ENCODE assay signal across 1 cellular context in genomic region chrX:154547245-154548027, GRCh38.
TF ChIP-seq lines count a peak whose summit lies in the region.

Gene IKBKG (plus strand): TSS chrX:154547620. CDS start chrX:154552003, 4,383 bp downstream.

TF ChIP-seq in HepG2, 621 proteins besides CTCF, POLR2A, EP300 and RAD21 (continued from another document and continues in another):
- TF ChIP-seq, protein P1, sequence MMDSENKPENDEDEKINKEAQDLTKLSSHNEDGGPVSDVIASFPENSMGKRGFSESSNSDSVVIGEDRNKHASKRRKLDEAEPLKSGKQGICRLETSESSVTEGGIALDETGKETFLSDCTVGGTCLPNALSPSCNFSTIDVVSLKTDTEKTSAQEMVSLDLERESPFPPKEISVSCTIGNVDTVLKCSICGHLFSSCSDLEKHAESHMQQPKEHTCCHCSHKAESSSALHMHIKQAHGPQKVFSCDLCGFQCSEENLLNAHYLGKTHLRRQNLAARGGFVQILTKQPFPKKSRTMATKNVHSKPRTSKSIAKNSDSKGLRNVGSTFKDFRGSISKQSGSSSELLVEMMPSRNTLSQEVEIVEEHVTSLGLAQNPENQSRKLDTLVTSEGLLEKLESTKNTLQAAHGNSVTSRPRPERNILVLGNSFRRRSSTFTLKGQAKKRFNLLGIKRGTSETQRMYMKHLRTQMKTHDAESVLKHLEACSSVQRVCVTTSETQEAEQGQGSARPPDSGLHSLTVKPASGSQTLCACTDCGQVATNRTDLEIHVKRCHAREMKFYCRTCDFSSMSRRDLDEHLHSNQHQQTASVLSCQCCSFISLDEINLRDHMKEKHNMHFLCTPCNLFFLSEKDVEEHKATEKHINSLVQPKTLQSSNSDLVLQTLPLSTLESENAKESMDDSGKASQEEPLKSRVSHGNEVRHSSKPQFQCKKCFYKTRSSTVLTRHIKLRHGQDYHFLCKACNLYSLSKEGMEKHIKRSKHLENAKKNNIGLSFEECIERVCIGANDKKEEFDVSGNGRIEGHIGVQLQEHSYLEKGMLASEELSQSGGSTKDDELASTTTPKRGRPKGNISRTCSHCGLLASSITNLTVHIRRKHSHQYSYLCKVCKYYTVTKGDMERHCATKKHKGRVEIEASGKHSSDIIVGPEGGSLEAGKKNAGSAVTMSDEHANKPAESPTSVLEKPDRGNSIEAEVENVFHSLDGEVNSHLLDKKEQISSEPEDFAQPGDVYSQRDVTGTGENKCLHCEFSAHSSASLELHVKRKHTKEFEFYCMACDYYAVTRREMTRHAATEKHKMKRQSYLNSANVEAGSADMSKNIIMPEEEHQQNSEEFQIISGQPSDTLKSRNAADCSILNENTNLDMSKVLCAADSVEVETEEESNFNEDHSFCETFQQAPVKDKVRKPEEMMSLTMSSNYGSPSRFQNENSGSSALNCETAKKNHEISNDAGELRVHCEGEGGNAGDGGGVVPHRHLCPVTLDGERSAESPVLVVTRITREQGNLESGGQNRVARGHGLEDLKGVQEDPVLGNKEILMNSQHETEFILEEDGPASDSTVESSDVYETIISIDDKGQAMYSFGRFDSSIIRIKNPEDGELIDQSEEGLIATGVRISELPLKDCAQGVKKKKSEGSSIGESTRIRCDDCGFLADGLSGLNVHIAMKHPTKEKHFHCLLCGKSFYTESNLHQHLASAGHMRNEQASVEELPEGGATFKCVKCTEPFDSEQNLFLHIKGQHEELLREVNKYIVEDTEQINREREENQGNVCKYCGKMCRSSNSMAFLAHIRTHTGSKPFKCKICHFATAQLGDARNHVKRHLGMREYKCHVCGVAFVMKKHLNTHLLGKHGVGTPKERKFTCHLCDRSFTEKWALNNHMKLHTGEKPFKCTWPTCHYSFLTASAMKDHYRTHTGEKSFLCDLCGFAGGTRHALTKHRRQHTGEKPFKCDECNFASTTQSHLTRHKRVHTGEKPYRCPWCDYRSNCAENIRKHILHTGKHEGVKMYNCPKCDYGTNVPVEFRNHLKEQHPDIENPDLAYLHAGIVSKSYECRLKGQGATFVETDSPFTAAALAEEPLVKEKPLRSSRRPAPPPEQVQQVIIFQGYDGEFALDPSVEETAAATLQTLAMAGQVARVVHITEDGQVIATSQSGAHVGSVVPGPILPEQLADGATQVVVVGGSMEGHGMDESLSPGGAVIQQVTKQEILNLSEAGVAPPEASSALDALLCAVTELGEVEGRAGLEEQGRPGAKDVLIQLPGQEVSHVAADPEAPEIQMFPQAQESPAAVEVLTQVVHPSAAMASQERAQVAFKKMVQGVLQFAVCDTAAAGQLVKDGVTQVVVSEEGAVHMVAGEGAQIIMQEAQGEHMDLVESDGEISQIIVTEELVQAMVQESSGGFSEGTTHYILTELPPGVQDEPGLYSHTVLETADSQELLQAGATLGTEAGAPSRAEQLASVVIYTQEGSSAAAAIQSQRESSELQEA (CRISPR knock-in tag; IDR thresholded peaks at IDR 0.05; ENCODE audit: not compliant biosample characterization): peak; percentile 36
- TF ChIP-seq NONO (IDR thresholded peaks at IDR 0.05): no peak
- TF ChIP-seq NONO (CRISPR knock-in tag; conservative IDR thresholded peaks at IDR 0.05): no peak
- no peak for TF ChIP-seq ZNF558 (CRISPR knock-in tag; IDR thresholded peaks at IDR 0.05; ENCODE audit: borderline replicate concordance)
- no peak for TF ChIP-seq ZNF850 (CRISPR knock-in tag; conservative IDR thresholded peaks at IDR 0.05)
- peak; percentile 66 for TF ChIP-seq NFYB (CRISPR knock-in tag; IDR thresholded peaks at IDR 0.05)
- no peak for TF ChIP-seq RARG (CRISPR knock-in tag; IDR thresholded peaks at IDR 0.05; ENCODE audit: low read depth)
- no peak for TF ChIP-seq ZNF382 (CRISPR knock-in tag; IDR thresholded peaks at IDR 0.05; ENCODE audit: borderline replicate concordance)
- TF ChIP-seq ZNF253 (CRISPR knock-in tag; IDR thresholded peaks at IDR 0.05; ENCODE audit: borderline replicate concordance): no peak
- no peak for TF ChIP-seq ATAD3A (CRISPR knock-in tag; IDR thresholded peaks at IDR 0.05)
- no peak for TF ChIP-seq REST (IDR thresholded peaks at IDR 0.05; ENCODE audit: borderline replicate concordance in 1 of 2, low read depth in 1 of 2, low read length in 2 of 2)
- TF ChIP-seq, protein P2, sequence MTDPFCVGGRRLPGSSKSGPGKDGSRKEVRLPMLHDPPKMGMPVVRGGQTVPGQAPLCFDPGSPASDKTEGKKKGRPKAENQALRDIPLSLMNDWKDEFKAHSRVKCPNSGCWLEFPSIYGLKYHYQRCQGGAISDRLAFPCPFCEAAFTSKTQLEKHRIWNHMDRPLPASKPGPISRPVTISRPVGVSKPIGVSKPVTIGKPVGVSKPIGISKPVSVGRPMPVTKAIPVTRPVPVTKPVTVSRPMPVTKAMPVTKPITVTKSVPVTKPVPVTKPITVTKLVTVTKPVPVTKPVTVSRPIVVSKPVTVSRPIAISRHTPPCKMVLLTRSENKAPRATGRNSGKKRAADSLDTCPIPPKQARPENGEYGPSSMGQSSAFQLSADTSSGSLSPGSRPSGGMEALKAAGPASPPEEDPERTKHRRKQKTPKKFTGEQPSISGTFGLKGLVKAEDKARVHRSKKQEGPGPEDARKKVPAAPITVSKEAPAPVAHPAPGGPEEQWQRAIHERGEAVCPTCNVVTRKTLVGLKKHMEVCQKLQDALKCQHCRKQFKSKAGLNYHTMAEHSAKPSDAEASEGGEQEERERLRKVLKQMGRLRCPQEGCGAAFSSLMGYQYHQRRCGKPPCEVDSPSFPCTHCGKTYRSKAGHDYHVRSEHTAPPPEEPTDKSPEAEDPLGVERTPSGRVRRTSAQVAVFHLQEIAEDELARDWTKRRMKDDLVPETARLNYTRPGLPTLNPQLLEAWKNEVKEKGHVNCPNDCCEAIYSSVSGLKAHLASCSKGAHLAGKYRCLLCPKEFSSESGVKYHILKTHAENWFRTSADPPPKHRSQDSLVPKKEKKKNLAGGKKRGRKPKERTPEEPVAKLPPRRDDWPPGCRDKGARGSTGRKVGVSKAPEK (CRISPR knock-in tag; IDR thresholded peaks at IDR 0.05; ENCODE audit: borderline replicate concordance): no peak
- no peak for TF ChIP-seq SETDB1 (CRISPR knock-in tag; IDR thresholded peaks at IDR 0.05; ENCODE audit: borderline replicate concordance)
- no peak for TF ChIP-seq NKX3-1 (CRISPR knock-in tag; IDR thresholded peaks at IDR 0.05)
- TF ChIP-seq ADNP (CRISPR knock-in tag; IDR thresholded peaks at IDR 0.05): no peak
- no peak for TF ChIP-seq MTA1 (CRISPR knock-in tag; IDR thresholded peaks at IDR 0.05; ENCODE audit: borderline replicate concordance)
- no peak for TF ChIP-seq ZNF414 (CRISPR knock-in tag; IDR thresholded peaks at IDR 0.05)
- no peak for TF ChIP-seq ARNTL (CRISPR knock-in tag; IDR thresholded peaks at IDR 0.05)
- no peak for TF ChIP-seq SMC3 (IDR thresholded peaks at IDR 0.05; ENCODE audit: low read length)
- TF ChIP-seq ZFP37 (CRISPR knock-in tag; IDR thresholded peaks at IDR 0.05; ENCODE audit: borderline replicate concordance): no peak
- no peak; the same call in 1 of the 2 replicates for TF ChIP-seq ZNF546 (CRISPR knock-in tag; conservative IDR thresholded peaks at IDR 0.05)
- TF ChIP-seq, protein P3, sequence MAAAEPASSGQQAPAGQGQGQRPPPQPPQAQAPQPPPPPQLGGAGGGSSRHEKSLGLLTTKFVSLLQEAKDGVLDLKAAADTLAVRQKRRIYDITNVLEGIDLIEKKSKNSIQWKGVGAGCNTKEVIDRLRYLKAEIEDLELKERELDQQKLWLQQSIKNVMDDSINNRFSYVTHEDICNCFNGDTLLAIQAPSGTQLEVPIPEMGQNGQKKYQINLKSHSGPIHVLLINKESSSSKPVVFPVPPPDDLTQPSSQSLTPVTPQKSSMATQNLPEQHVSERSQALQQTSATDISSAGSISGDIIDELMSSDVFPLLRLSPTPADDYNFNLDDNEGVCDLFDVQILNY (CRISPR knock-in tag; conservative IDR thresholded peaks at IDR 0.05): no peak
- no peak for TF ChIP-seq HNRNPUL1 (IDR thresholded peaks at IDR 0.05; ENCODE audit: low read depth, low read length)
- TF ChIP-seq KDM3A (CRISPR knock-in tag; IDR thresholded peaks at IDR 0.05; ENCODE audit: low read depth): no peak
- no peak for TF ChIP-seq HNF1A (IDR thresholded peaks at IDR 0.05; ENCODE audit: low read depth)
- TF ChIP-seq HNF1A (CRISPR knock-in tag; IDR thresholded peaks at IDR 0.05; ENCODE audit: borderline replicate concordance): peak; percentile 52; the same call in 1 of the 2 replicates
- no peak for TF ChIP-seq STAT6 (CRISPR knock-in tag; IDR thresholded peaks at IDR 0.05; ENCODE audit: borderline replicate concordance)
- no peak for TF ChIP-seq SOX13 (IDR thresholded peaks at IDR 0.05)
- no peak for TF ChIP-seq SOX13 (CRISPR knock-in tag; conservative IDR thresholded peaks at IDR 0.05 in 1 of 2, IDR thresholded peaks at IDR 0.05 in 1 of 2)
- TF ChIP-seq ZNF878 (CRISPR knock-in tag; IDR thresholded peaks at IDR 0.05): no peak
- 0 out of 2 replicates have a peak, but pooled peaks have one; percentile 21 for TF ChIP-seq ZNF747 (CRISPR knock-in tag; IDR thresholded peaks at IDR 0.05; ENCODE audit: borderline replicate concordance)
- TF ChIP-seq, protein P4, sequence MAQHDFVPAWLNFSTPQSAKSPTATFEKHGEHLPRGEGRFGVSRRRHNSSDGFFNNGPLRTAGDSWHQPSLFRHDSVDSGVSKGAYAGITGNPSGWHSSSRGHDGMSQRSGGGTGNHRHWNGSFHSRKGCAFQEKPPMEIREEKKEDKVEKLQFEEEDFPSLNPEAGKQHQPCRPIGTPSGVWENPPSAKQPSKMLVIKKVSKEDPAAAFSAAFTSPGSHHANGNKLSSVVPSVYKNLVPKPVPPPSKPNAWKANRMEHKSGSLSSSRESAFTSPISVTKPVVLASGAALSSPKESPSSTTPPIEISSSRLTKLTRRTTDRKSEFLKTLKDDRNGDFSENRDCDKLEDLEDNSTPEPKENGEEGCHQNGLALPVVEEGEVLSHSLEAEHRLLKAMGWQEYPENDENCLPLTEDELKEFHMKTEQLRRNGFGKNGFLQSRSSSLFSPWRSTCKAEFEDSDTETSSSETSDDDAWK (CRISPR knock-in tag; IDR thresholded peaks at IDR 0.05): no peak
